Comparison of ENCODE assay signal across 26 cellular contexts in genomic region chr20:60976139-60976538, GRCh38.
A peak's percentile ranks its signal among the peaks of the same experiment; 100 is the strongest.
DNase-seq lines count a peak whose midpoint lies in the region; ATAC-seq, FAIRE-seq and TF ChIP-seq lines count a peak whose summit lies in the region.
"Had no signal": no experiment of that assay in that cellular context is flagged by ENCODE, and none has a peak within 500 bp of the region (broad histone marks: within the 10 kb centered on the region; RNA-seq: fewer than 3 reads in every experiment).

No MANE protein-coding gene starts in this region.

- ATAC-seq in HepG2 (no peak; the same call in 2 of the 3 replicates), right lobe of liver (no peak)

- TF ChIP-seq RAD21 in HepG2 (CRISPR knock-in tag; IDR thresholded peaks at IDR 0.05): no peak

- in situ Hi-C loops in HepG2 (cut with HindIII; ENCODE audit: extremely low pct_ligation_motif_present, low pct_unique_long_range_greater_than_20kb): no loop called here

- H3K9me3 Mint-ChIP-seq in chondrocyte (ENCODE audit: low read depth): peaks cover 14% of the 10 kb centered on the region

- no peaks in the 10 kb centered on the region for H4K20me1 ChIP-seq in HepG2 (ENCODE audit: insufficient read depth, low read length)
- H4K20me1 ChIP-seq: BLaER1 had no signal

- H3K27me3 ChIP-seq in HepG2 (ENCODE audit: control insufficient read depth in 1 of 2, insufficient read depth in 2 of 2, low read length in 2 of 2): peaks cover 0 to 5% of the 10 kb centered on the region in 2 experiments; a peak in 1 of 5 replicates
- no peaks in the 10 kb centered on the region for H3K27me3 ChIP-seq in right lobe of liver
- H3K27me3 ChIP-seq in neuronal stem cell (ENCODE audit: control insufficient read depth in 3 of 3, insufficient read depth in 3 of 3, low read depth in 1 of 3, low read length in 3 of 3): no peaks in the 10 kb centered on the region
- H3K27me3 ChIP-seq: BE2C, BLaER1 had no signal

- H3K79me1 ChIP-seq in neuronal stem cell (ENCODE audit: low read depth, low read length): no peaks in the 10 kb centered on the region

- no peaks in the 10 kb centered on the region for H3K4me1 Mint-ChIP-seq in chondrocyte (ENCODE audit: low read depth)
- H3K4me1 Mint-ChIP-seq: CD14-positive monocyte; CD4-positive, alpha-beta memory T cell; CD4-positive, CD25-positive, alpha-beta regulatory T cell; CD8-positive, alpha-beta memory T cell had no signal

- TF ChIP-seq POLR2A in HepG2 (IDR thresholded peaks at IDR 0.05; ENCODE audit: insufficient read depth in 1 of 2, low read depth in 2 of 2, low read length in 2 of 2) (no peak), right lobe of liver (IDR thresholded peaks at IDR 0.05) (no peak)

- no peak overlapping the region for H3K23ac ChIP-seq in neuronal stem cell (ENCODE audit: low read depth, low read length, poor library complexity)

- TF ChIP-seq CTCF in HepG2 (CRISPR knock-in tag; IDR thresholded peaks at IDR 0.05) (no peak), right lobe of liver (IDR thresholded peaks at IDR 0.05) (no peak), chondrocyte (IDR thresholded peaks at IDR 0.05) (no peak), GM10266 (IDR thresholded peaks at IDR 0.05; ENCODE audit: control insufficient read depth, insufficient read depth, low read depth, missing control alignments) (no peak), D721Med (IDR thresholded peaks at IDR 0.05; ENCODE audit: insufficient read depth, missing control alignments) (no peak)

- no peak overlapping the region for H3K4me2 ChIP-seq in HepG2 (ENCODE audit: low read depth, low read length)
- H3K4me2 ChIP-seq in neuronal stem cell (ENCODE audit: insufficient read depth, low read length, poor library complexity, severe bottlenecking): no peak overlapping the region
- H3K4me2 ChIP-seq: A549, BLaER1 had no signal

- POLR2A ChIA-PET in HepG2 (lab: Yijun Ruan, JAX): no interaction called here

- H3K9ac ChIP-seq in HepG2 (ENCODE audit: insufficient read depth, low read depth, low read length) (no peak overlapping the region), neuronal stem cell (ENCODE audit: low read depth, low read length, poor library complexity) (no peak overlapping the region)
- H3K9ac ChIP-seq: BLaER1 had no signal

- no peaks in the 10 kb centered on the region for H3K36me3 ChIP-seq in HepG2 (replicated peaks in 1 of 2; ENCODE audit: control insufficient read depth in 1 of 2, insufficient read depth in 2 of 2, low read length in 2 of 2)
- H3K36me3 ChIP-seq in right lobe of liver: no peaks in the 10 kb centered on the region
- no peaks in the 10 kb centered on the region for H3K36me3 ChIP-seq in neuronal stem cell (replicated peaks in 1 of 2; ENCODE audit: control insufficient read depth in 2 of 2, insufficient read depth in 2 of 2, low read length in 2 of 2)
- H3K36me3 ChIP-seq: BE2C, BLaER1 had no signal

- no peak overlapping the region for H2BK120ac ChIP-seq in neuronal stem cell (ENCODE audit: low read depth, low read length)

- TF ChIP-seq EP300 in HepG2 (IDR thresholded peaks at IDR 0.05; ENCODE audit: low read depth in 2 of 2, low read length in 2 of 2) (no peak), HepG2 (CRISPR knock-in tag; IDR thresholded peaks at IDR 0.05; ENCODE audit: borderline replicate concordance) (no peak)

- 8% methylated on average over 15 of the region's 15 CpGs for WGBS in HepG2 (ENCODE audit: low lambda C conversion rate)
- 47% methylated on average over 11 of the region's 15 CpGs for WGBS in right lobe of liver (ENCODE audit: insufficient coverage, low coverage, low lambda C conversion rate, missing lambda C conversion rate)
- no CpG with 5 or more reads among the region's 15 CpGs for WGBS in neuronal stem cell (ENCODE audit: extremely low coverage in 2 of 2, insufficient read length in 2 of 2, insufficient replicate concordance in 1 of 2), 2 donors

- no peak for DNase-seq in HepG2 (ENCODE audit: low spot score)
- DNase-seq in right lobe of liver: no peak
- peak; percentile 74 for DNase-seq in chondrocyte (ENCODE audit: low spot score)
- peak; percentile 29 for DNase-seq in islet precursor cell
- no peak for DNase-seq in neuronal stem cell (ENCODE audit: low spot score)
- DNase-seq in GM10266 (ENCODE audit: extremely low spot score): no peak
- DNase-seq in D721Med (ENCODE audit: insufficient read length, low spot score): no peak
- no peak for DNase-seq in DMS153 treated with DMSO at 0.1 percent for 48 hours (lab: John Stamatoyannopoulos, UW; ENCODE audit: unreplicated experiment)
- DNase-seq: AML-193; BE2C; C1 segment of cervical spinal cord; CD4-positive, alpha-beta memory T cell; CD4-positive, CD25-positive, alpha-beta regulatory T cell; CD8-positive, alpha-beta memory T cell; COR-L47; DMS53; DMS79; DND-41; EL; GDM1 had no signal

- no peaks in the 10 kb centered on the region for H3K79me2 ChIP-seq in HepG2 (ENCODE audit: insufficient read depth, low read length)

- intact Hi-C loops in HepG2 (cut with micrococcal nuclease; ENCODE audit: unreplicated experiment): no loop called here
- intact Hi-C loops in right lobe of liver (cut with DNase I): no loop called here

- no peak overlapping the region for H3K4me3 ChIP-seq in HepG2 (replicated peaks in 1 of 3; ENCODE audit: insufficient read depth in 1 of 3, low read depth in 2 of 3, low read length in 3 of 3)
- no peak overlapping the region for H3K4me3 ChIP-seq in right lobe of liver
- H3K4me3 ChIP-seq in neuronal stem cell (ENCODE audit: low read length in 2 of 2): no peak overlapping the region
- H3K4me3 ChIP-seq: A549, BLaER1 had no signal

- no peak overlapping the region for H3K27ac ChIP-seq in HepG2 (ENCODE audit: extremely low read length, insufficient read depth, low read length)
- H3K27ac ChIP-seq in right lobe of liver: no peak overlapping the region
- H3K27ac ChIP-seq in neuronal stem cell (replicated peaks; ENCODE audit: low read length): no peak overlapping the region
- H3K27ac ChIP-seq: 22Rv1, A549, BLaER1 had no signal

- no peaks in the 10 kb centered on the region for H3K4me1 ChIP-seq in HepG2 (ENCODE audit: insufficient read depth, low read length)
- H3K4me1 ChIP-seq in right lobe of liver: no peaks in the 10 kb centered on the region
- no peaks in the 10 kb centered on the region for H3K4me1 ChIP-seq in neuronal stem cell (ENCODE audit: control insufficient read depth in 2 of 2, insufficient read depth in 1 of 2, low read depth in 1 of 2, low read length in 2 of 2)
- H3K4me1 ChIP-seq: A549, BE2C, BLaER1 had no signal

- H2AFZ ChIP-seq in HepG2 (ENCODE audit: low read length): no peak overlapping the region
- no peak overlapping the region for H2AFZ ChIP-seq in neuronal stem cell (ENCODE audit: low read length)

- H3K9me3 ChIP-seq in HepG2 (ENCODE audit: low read length) (peaks cover 50% of the 10 kb centered on the region), right lobe of liver (no peaks in the 10 kb centered on the region), neuronal stem cell (replicated peaks in 1 of 2; ENCODE audit: control insufficient read depth in 2 of 2, insufficient read depth in 1 of 2, low read depth in 1 of 2, low read length in 2 of 2) (peaks cover 0 to 2% of the 10 kb centered on the region in 2 donors)
- H3K9me3 ChIP-seq: BE2C had no signal

- peak overlapping the region; percentile 33 for H3K14ac ChIP-seq in neuronal stem cell (ENCODE audit: low read length)

- H3K27ac Mint-ChIP-seq in chondrocyte (ENCODE audit: unreplicated experiment): no peak overlapping the region
- H3K27ac Mint-ChIP-seq: CD4-positive, CD25-positive, alpha-beta regulatory T cell; CD8-positive, alpha-beta memory T cell had no signal

- no peak overlapping the region for H2BK5ac ChIP-seq in neuronal stem cell (ENCODE audit: low read length)

- no peak overlapping the region for H3K18ac ChIP-seq in neuronal stem cell (ENCODE audit: low read length)

- H3K4ac ChIP-seq in neuronal stem cell (ENCODE audit: low read length): no peak overlapping the region

- no peak overlapping the region for H2BK15ac ChIP-seq in neuronal stem cell (ENCODE audit: low read length)

- no peaks in the 10 kb centered on the region for H3K27me3 Mint-ChIP-seq in chondrocyte (ENCODE audit: low read depth)
- H3K27me3 Mint-ChIP-seq: CD4-positive, CD25-positive, alpha-beta regulatory T cell had no signal

- CTCF ChIA-PET in HepG2 (lab: Yijun Ruan, JAX; ENCODE audit: low intra/inter-chr PET ratio, low total read pairs): no interaction called here

- no peak overlapping the region for H2BK12ac ChIP-seq in neuronal stem cell (ENCODE audit: low read length)

- H4K91ac ChIP-seq in neuronal stem cell (ENCODE audit: low read depth, low read length, poor library complexity): no peak overlapping the region

- no peak overlapping the region for H4K8ac ChIP-seq in neuronal stem cell (ENCODE audit: low read depth, low read length)

- H3K4me3 Mint-ChIP-seq in chondrocyte (ENCODE audit: unreplicated experiment): no peak overlapping the region
- H3K4me3 Mint-ChIP-seq: CD14-positive monocyte; CD4-positive, alpha-beta memory T cell; CD4-positive, CD25-positive, alpha-beta regulatory T cell; CD8-positive, alpha-beta memory T cell had no signal

- H2AK5ac ChIP-seq in neuronal stem cell (ENCODE audit: low read depth, low read length): no peak overlapping the region

- no peaks in the 10 kb centered on the region for H3K36me3 Mint-ChIP-seq in chondrocyte (ENCODE audit: low read depth)
- H3K36me3 Mint-ChIP-seq: CD14-positive monocyte; CD4-positive, alpha-beta memory T cell; CD4-positive, CD25-positive, alpha-beta regulatory T cell; CD8-positive, alpha-beta memory T cell had no signal

- no peak for FAIRE-seq in HepG2 (lab: Jason Lieb, UNC)
- no peak for FAIRE-seq in D721Med (lab: Jason Lieb, UNC)
- FAIRE-seq: A549, GM12891, GM19239 had no signal

- no TSS peak for BruUV-seq in HepG2 (replicated peaks; lab: Mats Ljungman, UMichigan)

TF ChIP-seq in HepG2, 621 proteins besides CTCF, POLR2A, EP300 and RAD21 (continues in another document):
- 0 out of 2 replicates have a peak, but pooled peaks have one; percentile 14 for TF ChIP-seq MNT (IDR thresholded peaks at IDR 0.05)

Comparison
In these comparisons a context has a peak if more than half of its experiments do, and no peak if none do; other contexts are left out.
1. DNase-seq: peak in chondrocyte (single experiment) and islet precursor cell (single experiment); none in HepG2 (single experiment), right lobe of liver (0 of 3), neuronal stem cell (single experiment), GM10266 (single experiment), D721Med (single experiment) and DMS153 treated with DMSO at 0.1 percent for 48 hours (single experiment).